ENCODE assay signal across 1 cellular context in the genomic region with DNA sequence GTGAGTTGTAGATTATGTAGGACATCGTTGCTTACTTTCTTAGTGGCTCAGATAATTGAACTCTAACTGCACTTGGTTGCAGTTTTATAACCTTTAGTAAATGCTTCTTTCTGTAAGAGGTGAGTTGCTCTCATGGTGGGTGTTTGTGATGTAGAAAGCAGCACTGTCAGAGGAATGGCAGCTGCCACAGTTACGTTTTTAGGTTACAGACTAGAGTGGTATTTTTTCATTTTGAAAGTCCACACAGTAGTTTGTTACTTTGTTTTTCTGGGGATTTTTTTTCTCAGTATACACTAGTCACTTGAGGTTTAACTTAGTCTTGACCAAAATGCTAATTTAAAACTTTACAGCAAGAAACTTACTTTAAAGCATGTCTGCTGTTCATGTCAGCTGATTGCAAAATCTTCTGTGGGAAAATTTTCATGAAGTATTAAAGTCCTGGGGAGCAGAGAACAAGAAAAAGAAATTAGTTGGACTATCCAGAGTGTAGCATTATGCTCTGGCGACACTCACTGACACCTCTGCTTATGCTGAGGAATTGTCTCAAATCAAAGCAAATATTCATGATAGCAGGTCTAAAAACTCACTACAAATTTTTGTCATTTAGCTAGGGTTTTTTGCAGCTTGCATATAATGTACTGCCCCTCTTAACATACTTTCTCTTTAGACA.
TF ChIP-seq lines count a peak whose summit lies in the region.

No MANE protein-coding gene starts in this region.

TF ChIP-seq in A549, 52 proteins besides CTCF, POLR2A, EP300 and RAD21 (continued from another document):
- TF ChIP-seq, protein P1, sequence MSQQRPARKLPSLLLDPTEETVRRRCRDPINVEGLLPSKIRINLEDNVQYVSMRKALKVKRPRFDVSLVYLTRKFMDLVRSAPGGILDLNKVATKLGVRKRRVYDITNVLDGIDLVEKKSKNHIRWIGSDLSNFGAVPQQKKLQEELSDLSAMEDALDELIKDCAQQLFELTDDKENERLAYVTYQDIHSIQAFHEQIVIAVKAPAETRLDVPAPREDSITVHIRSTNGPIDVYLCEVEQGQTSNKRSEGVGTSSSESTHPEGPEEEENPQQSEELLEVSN (IDR thresholded peaks at IDR 0.05; ENCODE audit: borderline replicate concordance, low read depth), result no peak
- TF ChIP-seq PHF8 (IDR thresholded peaks at IDR 0.05; ENCODE audit: borderline replicate concordance, low read depth), result no peak
- no peak for TF ChIP-seq KDM5A (IDR thresholded peaks at IDR 0.05)
- TF ChIP-seq, protein P2, sequence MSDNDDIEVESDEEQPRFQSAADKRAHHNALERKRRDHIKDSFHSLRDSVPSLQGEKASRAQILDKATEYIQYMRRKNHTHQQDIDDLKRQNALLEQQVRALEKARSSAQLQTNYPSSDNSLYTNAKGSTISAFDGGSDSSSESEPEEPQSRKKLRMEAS (IDR thresholded peaks at IDR 0.05), result no peak
- no peak for TF ChIP-seq NPAS2 (CRISPR knock-in tag; IDR thresholded peaks at IDR 0.05; ENCODE audit: borderline replicate concordance)
- TF ChIP-seq ZSCAN20 (CRISPR knock-in tag; IDR thresholded peaks at IDR 0.05), result no peak
- no peak for TF ChIP-seq FOSB (CRISPR knock-in tag; IDR thresholded peaks at IDR 0.05)
- TF ChIP-seq HOXB5 (CRISPR knock-in tag; IDR thresholded peaks at IDR 0.05), result no peak
- TF ChIP-seq, protein P3, sequence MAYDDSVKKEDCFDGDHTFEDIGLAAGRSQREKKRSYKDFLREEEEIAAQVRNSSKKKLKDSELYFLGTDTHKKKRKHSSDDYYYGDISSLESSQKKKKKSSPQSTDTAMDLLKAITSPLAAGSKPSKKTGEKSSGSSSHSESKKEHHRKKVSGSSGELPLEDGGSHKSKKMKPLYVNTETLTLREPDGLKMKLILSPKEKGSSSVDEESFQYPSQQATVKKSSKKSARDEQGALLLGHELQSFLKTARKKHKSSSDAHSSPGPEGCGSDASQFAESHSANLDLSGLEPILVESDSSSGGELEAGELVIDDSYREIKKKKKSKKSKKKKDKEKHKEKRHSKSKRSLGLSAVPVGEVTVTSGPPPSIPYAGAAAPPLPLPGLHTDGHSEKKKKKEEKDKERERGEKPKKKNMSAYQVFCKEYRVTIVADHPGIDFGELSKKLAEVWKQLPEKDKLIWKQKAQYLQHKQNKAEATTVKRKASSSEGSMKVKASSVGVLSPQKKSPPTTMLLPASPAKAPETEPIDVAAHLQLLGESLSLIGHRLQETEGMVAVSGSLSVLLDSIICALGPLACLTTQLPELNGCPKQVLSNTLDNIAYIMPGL (CRISPR knock-in tag; IDR thresholded peaks at IDR 0.05; ENCODE audit: borderline replicate concordance), result no peak
- no peak for TF ChIP-seq RCOR1 (IDR thresholded peaks at IDR 0.05; ENCODE audit: low read depth, low read length)
- TF ChIP-seq NFE2L2 (conservative IDR thresholded peaks at IDR 0.05; ENCODE audit: low read length), result no peak
- no peak for TF ChIP-seq TP53 (CRISPR knock-in tag; IDR thresholded peaks at IDR 0.05)
